1 cellular context compared by ENCODE assay signal in genomic region chr1:228902781-228903572, GRCh38.
TF ChIP-seq lines count a peak whose summit lies in the region.

No MANE protein-coding gene starts in this region.

TF ChIP-seq in HepG2, 621 proteins besides CTCF, POLR2A, EP300 and RAD21 (continued from another document and continues in another):
- TF ChIP-seq RERE (CRISPR knock-in tag; IDR thresholded peaks at IDR 0.05; ENCODE audit: low read depth) (no peak), CHCHD3 (CRISPR knock-in tag; IDR thresholded peaks at IDR 0.05) (no peak), ZNF281 (CRISPR knock-in tag; IDR thresholded peaks at IDR 0.05; ENCODE audit: borderline replicate concordance) (no peak), ZNF432 (CRISPR knock-in tag; IDR thresholded peaks at IDR 0.05; ENCODE audit: borderline replicate concordance) (no peak), ZBTB37 (CRISPR knock-in tag; IDR thresholded peaks at IDR 0.05) (peak; percentile 98), ATAD3A (CRISPR knock-in tag; IDR thresholded peaks at IDR 0.05) (no peak), ZNF274 (CRISPR knock-in tag; IDR thresholded peaks at IDR 0.05) (no peak), RBAK (CRISPR knock-in tag; IDR thresholded peaks at IDR 0.05) (no peak), ZNF720 (CRISPR knock-in tag; IDR thresholded peaks at IDR 0.05) (no peak), CENPBD1 (CRISPR knock-in tag; IDR thresholded peaks at IDR 0.05; ENCODE audit: borderline replicate concordance, low read depth) (no peak), PITX1 (CRISPR knock-in tag; IDR thresholded peaks at IDR 0.05) (peak; percentile 84), RAD51 (IDR thresholded peaks at IDR 0.05; ENCODE audit: borderline replicate concordance) (no peak), SKI (IDR thresholded peaks at IDR 0.05; ENCODE audit: partially characterized antibody) (no peak), SKIL (CRISPR knock-in tag; IDR thresholded peaks at IDR 0.05; ENCODE audit: borderline replicate concordance) (0 out of 2 replicates have a peak, but pooled peaks have one; percentile 4), CEBPB (IDR thresholded peaks at IDR 0.05; ENCODE audit: borderline replicate concordance, low read depth, low read length) (no peak), RELA (CRISPR knock-in tag; IDR thresholded peaks at IDR 0.05) (no peak), FOXP4 (CRISPR knock-in tag; IDR thresholded peaks at IDR 0.05) (peak; percentile 86), MATR3 (CRISPR knock-in tag; IDR thresholded peaks at IDR 0.05) (no peak), ZNF296 (CRISPR knock-in tag; conservative IDR thresholded peaks at IDR 0.05) (no peak), ZNF614 (CRISPR knock-in tag; IDR thresholded peaks at IDR 0.05; ENCODE audit: borderline replicate concordance) (peak; percentile 58; the same call in 1 of the 2 replicates), U2AF1 (optimal IDR thresholded peaks at IDR 0.05; ENCODE audit: low read depth, low read length) (no peak), ZNF407 (CRISPR knock-in tag; IDR thresholded peaks at IDR 0.05; ENCODE audit: not compliant biosample characterization) (no peak), CC2D1A (CRISPR knock-in tag; IDR thresholded peaks at IDR 0.05) (no peak), HMGXB4 (CRISPR knock-in tag; IDR thresholded peaks at IDR 0.05; ENCODE audit: borderline replicate concordance in 1 of 2, low read depth in 1 of 2) (0 out of 4 replicates have a peak, but pooled peaks of 1 of the 2 experiments have one; percentile 39), ZNF30 (CRISPR knock-in tag; IDR thresholded peaks at IDR 0.05) (no peak), TGIF2 (CRISPR knock-in tag; IDR thresholded peaks at IDR 0.05) (no peak), TOE1 (CRISPR knock-in tag; IDR thresholded peaks at IDR 0.05) (no peak)
